Comparison of ENCODE assay signal across 1 cellular context in genomic region chr2:62160691-62161090, GRCh38.
A peak's percentile ranks its signal among the peaks of the same experiment; 100 is the strongest.
TF ChIP-seq lines count a peak whose summit lies in the region.

No MANE protein-coding gene starts in this region.

TF ChIP-seq in HEK293, 187 proteins besides CTCF, POLR2A, EP300 and RAD21 (continued from another document):
- TF ChIP-seq, protein P1, sequence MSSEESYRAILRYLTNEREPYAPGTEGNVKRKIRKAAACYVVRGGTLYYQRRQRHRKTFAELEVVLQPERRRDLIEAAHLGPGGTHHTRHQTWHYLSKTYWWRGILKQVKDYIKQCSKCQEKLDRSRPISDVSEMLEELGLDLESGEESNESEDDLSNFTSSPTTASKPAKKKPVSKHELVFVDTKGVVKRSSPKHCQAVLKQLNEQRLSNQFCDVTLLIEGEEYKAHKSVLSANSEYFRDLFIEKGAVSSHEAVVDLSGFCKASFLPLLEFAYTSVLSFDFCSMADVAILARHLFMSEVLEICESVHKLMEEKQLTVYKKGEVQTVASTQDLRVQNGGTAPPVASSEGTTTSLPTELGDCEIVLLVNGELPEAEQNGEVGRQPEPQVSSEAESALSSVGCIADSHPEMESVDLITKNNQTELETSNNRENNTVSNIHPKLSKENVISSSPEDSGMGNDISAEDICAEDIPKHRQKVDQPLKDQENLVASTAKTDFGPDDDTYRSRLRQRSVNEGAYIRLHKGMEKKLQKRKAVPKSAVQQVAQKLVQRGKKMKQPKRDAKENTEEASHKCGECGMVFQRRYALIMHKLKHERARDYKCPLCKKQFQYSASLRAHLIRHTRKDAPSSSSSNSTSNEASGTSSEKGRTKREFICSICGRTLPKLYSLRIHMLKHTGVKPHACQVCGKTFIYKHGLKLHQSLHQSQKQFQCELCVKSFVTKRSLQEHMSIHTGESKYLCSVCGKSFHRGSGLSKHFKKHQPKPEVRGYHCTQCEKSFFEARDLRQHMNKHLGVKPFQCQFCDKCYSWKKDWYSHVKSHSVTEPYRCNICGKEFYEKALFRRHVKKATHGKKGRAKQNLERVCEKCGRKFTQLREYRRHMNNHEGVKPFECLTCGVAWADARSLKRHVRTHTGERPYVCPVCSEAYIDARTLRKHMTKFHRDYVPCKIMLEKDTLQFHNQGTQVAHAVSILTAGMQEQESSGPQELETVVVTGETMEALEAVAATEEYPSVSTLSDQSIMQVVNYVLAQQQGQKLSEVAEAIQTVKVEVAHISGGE (tag by site-specific recombination; conservative IDR thresholded peaks at IDR 0.05; ENCODE audit: low read depth) = peak; percentile 76
- TF ChIP-seq ZNF555 (tag by site-specific recombination; conservative IDR thresholded peaks at IDR 0.05) (peak; percentile 84), ZNF580 (tag by site-specific recombination; IDR thresholded peaks at IDR 0.05) (0 out of 2 replicates have a peak, but pooled peaks have one; percentile 11), ZNF19 (tag by site-specific recombination; IDR thresholded peaks at IDR 0.05; ENCODE audit: low read depth) (peak; percentile 51; the same call in 1 of the 2 replicates), ZBTB8A (tag by site-specific recombination; IDR thresholded peaks at IDR 0.05) (peak; percentile 62), ZNF623 (tag by site-specific recombination; IDR thresholded peaks at IDR 0.05) (peak; percentile 76), ZNF664 (tag by site-specific recombination; IDR thresholded peaks at IDR 0.05) (peak; percentile 60), ZNF433 (tag by site-specific recombination; IDR thresholded peaks at IDR 0.05; ENCODE audit: low read depth) (0 out of 2 replicates have a peak, but pooled peaks have one; percentile 47), ZNF510 (tag by site-specific recombination; IDR thresholded peaks at IDR 0.05; ENCODE audit: insufficient replicate concordance) (peak; percentile 76), ZNF266 (tag by site-specific recombination; IDR thresholded peaks at IDR 0.05; ENCODE audit: low read depth) (0 out of 2 replicates have a peak, but pooled peaks have one; percentile 43), ZNF426 (tag by site-specific recombination; IDR thresholded peaks at IDR 0.05) (peak; percentile 89)
